ENCODE assay signal across 9 cellular contexts in the genomic region with DNA sequence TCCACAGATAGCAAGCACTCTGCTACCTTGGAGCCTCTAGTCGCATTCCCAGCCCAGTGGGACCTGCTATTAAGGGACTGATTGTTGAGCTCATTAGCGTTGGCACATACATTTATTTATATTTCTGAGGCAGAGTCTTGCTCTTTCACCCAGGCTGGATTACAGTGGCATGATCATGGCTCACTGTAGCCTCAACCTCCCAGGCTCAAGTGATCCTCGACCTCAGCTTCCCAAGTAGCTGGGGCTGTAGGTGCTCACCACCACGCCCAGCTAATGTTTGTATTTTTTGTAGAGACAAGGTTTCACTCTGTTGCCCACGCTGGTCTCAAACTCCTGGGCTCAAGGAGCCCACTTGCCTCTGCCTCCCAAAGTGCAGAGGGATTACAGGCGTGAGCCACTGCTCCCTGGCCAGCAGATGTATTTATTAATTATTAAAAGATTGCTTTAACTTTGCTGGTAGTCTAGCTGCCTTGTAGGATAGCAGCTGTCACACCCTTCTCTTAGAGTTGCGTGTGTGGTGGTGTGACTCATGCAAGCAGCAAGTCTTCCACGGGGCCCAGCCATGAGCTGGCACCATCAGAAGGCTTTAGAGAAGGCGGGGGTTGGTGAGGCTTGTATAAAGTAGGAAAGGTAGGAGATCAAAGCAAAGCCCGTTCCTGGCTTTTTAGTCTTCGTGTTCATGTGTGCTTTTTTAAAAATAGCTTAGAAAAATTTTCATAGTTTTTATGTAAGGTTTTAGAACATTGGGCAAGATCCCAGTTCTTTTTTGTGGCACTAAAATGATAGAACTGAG. TPM values are rescaled to one million over a fixed set of nuclear protein-coding genes. Genes with fewer than 3 reads are reported as not detected.
DNase-seq lines count a peak whose midpoint lies in the region; TF ChIP-seq lines count a peak whose summit lies in the region.
"Had no signal": no experiment of that assay in that cellular context is flagged by ENCODE, and none has a peak within 500 bp of the region (broad histone marks: within the 10 kb centered on the region; RNA-seq: fewer than 3 reads in every experiment).

No MANE protein-coding gene starts in this region.

- H3K27me3 ChIP-seq in colonic mucosa, result no peaks in the 10 kb centered on the region
- no peaks in the 10 kb centered on the region for H3K27me3 ChIP-seq in neuronal stem cell (ENCODE audit: control insufficient read depth in 3 of 3, insufficient read depth in 3 of 3, low read depth in 1 of 3, low read length in 3 of 3)
- H3K27me3 ChIP-seq: neutrophil had no signal

- peak overlapping the region; percentile 64 for H3K27ac Mint-ChIP-seq in activated naive CD8-positive, alpha-beta T cell

- no peak overlapping the region for H2BK120ac ChIP-seq in neuronal stem cell (ENCODE audit: low read depth, low read length)

- H4K91ac ChIP-seq in neuronal stem cell (ENCODE audit: low read depth, low read length, poor library complexity), result no peak overlapping the region

- no peak overlapping the region for H3K4ac ChIP-seq in neuronal stem cell (ENCODE audit: low read length)

- no peak overlapping the region for H3K4me2 ChIP-seq in neuronal stem cell (ENCODE audit: insufficient read depth, low read length, poor library complexity, severe bottlenecking)

- H2AFZ ChIP-seq in neuronal stem cell (ENCODE audit: low read length), result no peak overlapping the region

- H3K4me3 ChIP-seq in colonic mucosa (no peak overlapping the region), neuronal stem cell (ENCODE audit: low read length in 2 of 2) (no peak overlapping the region)

- no peaks in the 10 kb centered on the region for H3K27me3 Mint-ChIP-seq in activated naive CD8-positive, alpha-beta T cell

- no peak overlapping the region for H3K9ac ChIP-seq in colonic mucosa (ENCODE audit: low read depth in 2 of 2, low read length in 2 of 2)
- H3K9ac ChIP-seq in neuronal stem cell (ENCODE audit: low read depth, low read length, poor library complexity), result no peak overlapping the region

- DNase-seq in activated gamma-delta T cell treated with Interleukin-2 at 50 U/mL for 16 hours (peak; percentile 11), activated gamma-delta T cell (lab: John Stamatoyannopoulos, UW) (no peak), lung microvascular endothelial cell (ENCODE audit: low read depth in 2 of 2) (peak; percentile 16 to 88), NCI-H526 treated with DMSO at 0.1 percent for 48 hours (lab: John Stamatoyannopoulos, UW) (no peak), colonic mucosa (no peak), neuronal stem cell (ENCODE audit: low spot score) (no peak)

- H3K36me3 ChIP-seq in colonic mucosa (no peaks in the 10 kb centered on the region), neuronal stem cell (replicated peaks in 1 of 2; ENCODE audit: control insufficient read depth in 2 of 2, insufficient read depth in 2 of 2, low read length in 2 of 2) (peaks cover 32 to 100% of the 10 kb centered on the region in 2 donors)

- H3K27ac ChIP-seq in temporal lobe (ENCODE audit: low read depth, low read length), result peak overlapping the region; percentile 66
- H3K27ac ChIP-seq in colonic mucosa, result no peak overlapping the region
- no peak overlapping the region for H3K27ac ChIP-seq in neuronal stem cell (replicated peaks; ENCODE audit: low read length)
- H3K27ac ChIP-seq: neutrophil had no signal

- H2BK5ac ChIP-seq in neuronal stem cell (ENCODE audit: low read length), result no peak overlapping the region

- H3K36me3 Mint-ChIP-seq in activated naive CD8-positive, alpha-beta T cell, result peaks cover 24% of the 10 kb centered on the region

- no peak overlapping the region for H3K18ac ChIP-seq in neuronal stem cell (ENCODE audit: low read length)

- no peak overlapping the region for H2AK5ac ChIP-seq in neuronal stem cell (ENCODE audit: low read depth, low read length)

- no CpG with 5 or more reads among the region's 11 CpGs for WGBS in neuronal stem cell (ENCODE audit: extremely low coverage in 2 of 2, insufficient read length in 2 of 2, insufficient replicate concordance in 1 of 2), 2 donors

- H2BK12ac ChIP-seq in neuronal stem cell (ENCODE audit: low read length), result no peak overlapping the region

- H3K23ac ChIP-seq in neuronal stem cell (ENCODE audit: low read depth, low read length, poor library complexity), result no peak overlapping the region

- H3K14ac ChIP-seq in neuronal stem cell (ENCODE audit: low read length), result no peak overlapping the region

- H3K4me1 ChIP-seq in colonic mucosa, result no peaks in the 10 kb centered on the region
- H3K4me1 ChIP-seq in neuronal stem cell (ENCODE audit: control insufficient read depth in 2 of 2, insufficient read depth in 1 of 2, low read depth in 1 of 2, low read length in 2 of 2), result no peaks in the 10 kb centered on the region

- no peak for TF ChIP-seq CTCF in colonic mucosa (IDR thresholded peaks at IDR 0.05)

- H2BK15ac ChIP-seq in neuronal stem cell (ENCODE audit: low read length), result no peak overlapping the region

- no peaks in the 10 kb centered on the region for H3K9me3 ChIP-seq in colonic mucosa
- peaks cover 0 to 2% of the 10 kb centered on the region in 2 donors for H3K9me3 ChIP-seq in neuronal stem cell (replicated peaks in 1 of 2; ENCODE audit: control insufficient read depth in 2 of 2, insufficient read depth in 1 of 2, low read depth in 1 of 2, low read length in 2 of 2)
- H3K9me3 ChIP-seq: neutrophil had no signal

- no peak overlapping the region for H4K8ac ChIP-seq in neuronal stem cell (ENCODE audit: low read depth, low read length)

- H3K4me1 Mint-ChIP-seq in activated naive CD8-positive, alpha-beta T cell (ENCODE audit: low read depth), result peaks cover 19% of the 10 kb centered on the region

- intact Hi-C loops in colonic mucosa (cut with DNase I), result no loop called here

- H3K79me1 ChIP-seq in neuronal stem cell (ENCODE audit: low read depth, low read length), result no peaks in the 10 kb centered on the region

- H3K4me3 Mint-ChIP-seq in activated naive CD8-positive, alpha-beta T cell, result peak overlapping the region; percentile 27

- H3K9me3 Mint-ChIP-seq in activated naive CD8-positive, alpha-beta T cell (ENCODE audit: low read depth), result no peaks in the 10 kb centered on the region

RNA-seq across cellular contexts. Expression of gene ACTR5, which starts 16.5 kb away (rescaled TPM):
- total RNA-seq in lung microvascular endothelial cell (4.1 and 4.8 TPM in 2 replicates), temporal lobe (9.3 TPM), colonic mucosa (1 to 10 TPM; 4.6 to 8.3 TPM)
- polyA plus RNA-seq in neuronal stem cell (2013, experiment 1 of 2), result 7.2 TPM
- 7.2 TPM for polyA plus RNA-seq in neuronal stem cell (2013, experiment 2 of 2)

RNA-seq across cellular contexts. Expression of gene SLC32A1, which starts 40.5 kb away (rescaled TPM):
- total RNA-seq in lung microvascular endothelial cell (not detected in 2 replicates), temporal lobe (5.9 TPM), colonic mucosa (not detected)
- 0.11 TPM for polyA plus RNA-seq in neuronal stem cell (2013, experiment 1 of 2)
- 0.14 TPM for polyA plus RNA-seq in neuronal stem cell (2013, experiment 2 of 2)

RNA-seq across cellular contexts. Expression of gene PPP1R16B, which starts 40.7 kb away (rescaled TPM):
- total RNA-seq in lung microvascular endothelial cell (163 and 169 TPM in 2 replicates), temporal lobe (10.1 TPM), colonic mucosa (1 to 10 TPM; 2.0 to 2.1 TPM)
- polyA plus RNA-seq in neuronal stem cell (2013, experiment 1 of 2), result 1.3 TPM
- polyA plus RNA-seq in neuronal stem cell (2013, experiment 2 of 2), result 1.3 TPM

Comparison
In these comparisons a context has a peak if more than half of its experiments do, and no peak if none do; other contexts are left out.
1. DNase-seq: peak in activated gamma-delta T cell treated with Interleukin-2 at 50 U/mL for 16 hours (single experiment) and lung microvascular endothelial cell (2 of 2); none in activated gamma-delta T cell (single experiment), NCI-H526 treated with DMSO at 0.1 percent for 48 hours (single experiment), colonic mucosa (single experiment) and neuronal stem cell (single experiment).
2. RNA of gene PPP1R16B, which starts 40.7 kb away (total RNA-seq): 163 to 169 TPM in lung microvascular endothelial cell; 10.1 TPM in temporal lobe (single experiment) and 2.0 to 2.1 TPM in colonic mucosa; every median in the first group is over 10 times any median in the second.